ENCODE assay signal across 9 cellular contexts in genomic region chr17:30821751-30822723, GRCh38. TPM values are rescaled to one million over a fixed set of nuclear protein-coding genes. Genes with fewer than 3 reads are reported as not detected.
DNase-seq lines count a peak whose midpoint lies in the region; ATAC-seq, FAIRE-seq and TF ChIP-seq lines count a peak whose summit lies in the region.
"Had no signal": no experiment of that assay in that cellular context is flagged by ENCODE, and none has a peak within 500 bp of the region (broad histone marks: within the 10 kb centered on the region; RNA-seq: fewer than 3 reads in every experiment).

No MANE protein-coding gene starts in this region.

- peaks cover 6% of the 10 kb centered on the region for H3K4me1 ChIP-seq in A673 (ENCODE audit: insufficient read depth, low read length, poor library complexity, severe bottlenecking)
- H3K4me1 ChIP-seq in lower lobe of right lung, result peaks cover 59% of the 10 kb centered on the region

- no peak for TF ChIP-seq CTCF in A673 (conservative IDR thresholded peaks at IDR 0.05; ENCODE audit: low read depth, low read length)
- TF ChIP-seq CTCF in lower lobe of right lung (IDR thresholded peaks at IDR 0.05), result no peak

- H3K36me3 ChIP-seq in A673 (ENCODE audit: insufficient read depth, low read length, poor library complexity, severe bottlenecking) (no peaks in the 10 kb centered on the region), lower lobe of right lung (no peaks in the 10 kb centered on the region)
- H3K36me3 ChIP-seq: adrenal gland had no signal

- H3K36me3 Mint-ChIP-seq in T-helper 2 cell treated with Interferon-gamma antibody and Interleukin-4, amounts not matched to agents 5 μg/mL and 100 μg/mL, for 36 hours (ENCODE audit: low read depth), result peaks cover 23% of the 10 kb centered on the region

- peak overlapping the region; percentile 85 for H3K27ac Mint-ChIP-seq in T-helper 2 cell treated with Interferon-gamma antibody and Interleukin-4, amounts not matched to agents 5 μg/mL and 100 μg/mL, for 36 hours

- H3K27me3 Mint-ChIP-seq in T-helper 2 cell treated with Interferon-gamma antibody and Interleukin-4, amounts not matched to agents 5 μg/mL and 100 μg/mL, for 36 hours (ENCODE audit: low read depth), result no peaks in the 10 kb centered on the region

- H3K27me3 ChIP-seq in A673 (replicated peaks; ENCODE audit: insufficient read depth, low read depth, low read length, poor library complexity) (no peaks in the 10 kb centered on the region), lower lobe of right lung (ENCODE audit: low read depth) (no peaks in the 10 kb centered on the region)
- H3K27me3 ChIP-seq: adrenal gland had no signal

- FAIRE-seq in GM12891 (lab: Jason Lieb, UNC), result peak; percentile 5

- peaks cover 42% of the 10 kb centered on the region for H3K4me1 Mint-ChIP-seq in T-helper 2 cell treated with Interferon-gamma antibody and Interleukin-4, amounts not matched to agents 5 μg/mL and 100 μg/mL, for 36 hours (ENCODE audit: low read depth)

- intact Hi-C loops in A673 (cut with micrococcal nuclease; ENCODE audit: unreplicated experiment) (loop anchor here (10.0 kb wide), 1 partner anchor 347 kb away; the partner anchor contains the start of gene GOSR1), lower lobe of right lung (cut with DNase I) (no loop called here)

- H3K4me3 ChIP-seq in A673 (ENCODE audit: low read depth, low read length, poor library complexity, severe bottlenecking), result peak overlapping the region; percentile 85
- peak overlapping the region; percentile 86 for H3K4me3 ChIP-seq in lower lobe of right lung

- ATAC-seq in lower lobe of right lung (no peak), GM18511 (IDR thresholded peaks at IDR 0.05; ENCODE audit: unreplicated experiment) (no peak), GM18870 (IDR thresholded peaks at IDR 0.05; ENCODE audit: unreplicated experiment) (no peak), GM21825 (IDR thresholded peaks at IDR 0.05; ENCODE audit: unreplicated experiment) (no peak)

- peak overlapping the region; percentile 92 for H3K4me3 Mint-ChIP-seq in T-helper 2 cell treated with Interferon-gamma antibody and Interleukin-4, amounts not matched to agents 5 μg/mL and 100 μg/mL, for 36 hours

- no TSS peak for BruUV-seq in A673 (replicated peaks; lab: Mats Ljungman, UMichigan)

- no peak for TF ChIP-seq POLR2A in GM12891 (IDR thresholded peaks at IDR 0.05; ENCODE audit: low read depth, low read length)

- POLR2A ChIA-PET in A673 (lab: Charles Lee; ENCODE audit: low non-redundant PET), result no interaction called here

- H3K9me3 ChIP-seq in A673 (ENCODE audit: low read depth, low read length, poor library complexity, severe bottlenecking) (no peaks in the 10 kb centered on the region), lower lobe of right lung (no peaks in the 10 kb centered on the region)
- H3K9me3 ChIP-seq: adrenal gland had no signal

- H3K27ac ChIP-seq in A673 (ENCODE audit: low read depth, low read length, poor library complexity, severe bottlenecking) (peak overlapping the region; percentile 14), lower lobe of right lung (peak overlapping the region; percentile 56)

- CTCF ChIA-PET in A673 (lab: Charles Lee), result no interaction called here

- peaks cover 3% of the 10 kb centered on the region for H3K9me3 Mint-ChIP-seq in T-helper 2 cell treated with Interferon-gamma antibody and Interleukin-4, amounts not matched to agents 5 μg/mL and 100 μg/mL, for 36 hours

- DNase-seq in A673 (ENCODE audit: low spot score), result no peak
- no peak for DNase-seq in GM12891 (ENCODE audit: insufficient read length, low spot score)
- DNase-seq in T-helper 2 cell treated with Interferon-gamma antibody and Interleukin-4, amounts not matched to agents 5 μg/mL and 100 μg/mL, for 36 hours (ENCODE audit: low spot score), result no peak
- no peak for DNase-seq in lower lobe of right lung
- no peak for DNase-seq in activated effector memory CD4-positive, alpha-beta T cell treated with Interleukin-2 at 50 U/mL for 16 hours

TF ChIP-seq in GM12891, 5 proteins besides CTCF, POLR2A, EP300 and RAD21:
- TF ChIP-seq POU2F2 (IDR thresholded peaks at IDR 0.05; ENCODE audit: low read depth, low read length), result no peak
- TF ChIP-seq SPI1 (IDR thresholded peaks at IDR 0.05; ENCODE audit: low read depth, low read length), result no peak
- TF ChIP-seq POLR2AphosphoS5 (IDR thresholded peaks at IDR 0.05; ENCODE audit: low read depth, low read length), result no peak
- TF ChIP-seq PAX5 (IDR thresholded peaks at IDR 0.05; ENCODE audit: insufficient read depth, low read length, severe bottlenecking), result no peak
- TF ChIP-seq TAF1 (IDR thresholded peaks at IDR 0.05; ENCODE audit: low read depth, low read length), result no peak
TF ChIP-seq in GM12891: peak in this region for 0.

RNA-seq across cellular contexts. Expression of gene CRLF3, which starts 2.5 kb away (rescaled TPM):
- total RNA-seq in A673 (2021) (14.9 and 17.9 TPM in 2 replicates), lower lobe of right lung (26.6 TPM)
- polyA plus RNA-seq in GM12891 (2012; ENCODE audit: low read depth, missing spikeins), result 11.6 TPM

RNA-seq across cellular contexts. Expression of gene ATAD5, which starts 9.7 kb away (rescaled TPM):
- total RNA-seq in A673 (2021) (17.4 and 19.0 TPM in 2 replicates), lower lobe of right lung (1.6 TPM)
- 3.5 TPM for polyA plus RNA-seq in GM12891 (2012; ENCODE audit: low read depth, missing spikeins)
